ENCODE assay signal across 15 cellular contexts in genomic region chr1:157367870-157368269, GRCh38.
DNase-seq lines count a peak whose midpoint lies in the region; ATAC-seq and TF ChIP-seq lines count a peak whose summit lies in the region.
"Had no signal": no experiment of that assay in that cellular context is flagged by ENCODE, and none has a peak within 500 bp of the region (broad histone marks: within the 10 kb centered on the region; RNA-seq: fewer than 3 reads in every experiment).

No MANE protein-coding gene starts in this region.

- H3K23ac ChIP-seq in H9 (ENCODE audit: insufficient read length, low read depth, low read length), result no peak overlapping the region

- no peaks in the 10 kb centered on the region for H3K27me3 ChIP-seq in H9 (ENCODE audit: insufficient read depth, low read length)
- no peaks in the 10 kb centered on the region for H3K27me3 ChIP-seq in adipocyte (replicated peaks; ENCODE audit: control insufficient read depth, insufficient read depth, low read length)
- H3K27me3 ChIP-seq in body of pancreas, result no peaks in the 10 kb centered on the region

- no peak overlapping the region for H3K56ac ChIP-seq in H9 (ENCODE audit: insufficient read length, low read depth, low read length)

- H3K27ac ChIP-seq in H9 (ENCODE audit: insufficient read length, low read depth, low read length), result no peak overlapping the region
- no peak overlapping the region for H3K27ac ChIP-seq in body of pancreas
- H3K27ac ChIP-seq: A549 had no signal

- H4K5ac ChIP-seq in H9 (ENCODE audit: insufficient read length, low read depth, low read length), result no peak overlapping the region

- peaks cover 0 to 4% of the 10 kb centered on the region in 2 experiments; a peak in 1 of 5 replicates for H3K9me3 Mint-ChIP-seq in H9
- H3K9me3 Mint-ChIP-seq: CD4-positive, alpha-beta memory T cell had no signal

- H3K4me3 ChIP-seq in adipocyte (ENCODE audit: low read length) (no peak overlapping the region), body of pancreas (no peak overlapping the region)
- H3K4me3 ChIP-seq: A549 had no signal

- no peak overlapping the region for H3K27ac Mint-ChIP-seq in H9
- H3K27ac Mint-ChIP-seq: CD4-positive, alpha-beta memory T cell had no signal

- no peak for DNase-seq in H9
- DNase-seq in adipocyte (ENCODE audit: low read depth), result no peak
- no peak for DNase-seq in left colon
- no peak for DNase-seq in body of pancreas
- DNase-seq in left cardiac atrium, result no peak
- DNase-seq: 8988T; C1 segment of cervical spinal cord; CD4-positive, alpha-beta memory T cell; COR-L47; DMS153; DND-41; GOT3; HCEC 1CT had no signal

- H3K9ac ChIP-seq in H9 (ENCODE audit: extremely low read depth, insufficient read length, low read length) (no peak overlapping the region), adipocyte (ENCODE audit: low read length) (peak overlapping the region; percentile 44)

- ATAC-seq in left colon (peak; percentile 18), body of pancreas (no peak), left cardiac atrium (no peak), HG03139 (IDR thresholded peaks at IDR 0.05; ENCODE audit: unreplicated experiment) (no peak)
- ATAC-seq: A549 had no signal

- no peak overlapping the region for H2BK12ac ChIP-seq in H9 (ENCODE audit: insufficient read length, low read depth, low read length)

- TF ChIP-seq POLR2A in body of pancreas (IDR thresholded peaks at IDR 0.05), result no peak

- no peak overlapping the region for H3K18ac ChIP-seq in H9 (ENCODE audit: insufficient read length, low read depth, low read length)

- H2BK5ac ChIP-seq in H9 (ENCODE audit: insufficient read length, low read length), result no peak overlapping the region

- no peak for TF ChIP-seq CTCF in H9 (conservative IDR thresholded peaks at IDR 0.05)
- TF ChIP-seq CTCF in body of pancreas (IDR thresholded peaks at IDR 0.05), result no peak

- H2AK5ac ChIP-seq in H9 (ENCODE audit: insufficient read length, low read length), result no peak overlapping the region

- intact Hi-C loops in left colon (cut with DNase I, micrococcal nuclease) (no loop called here), body of pancreas (cut with DNase I) (no loop called here), left cardiac atrium (cut with DNase I) (loop anchor here in 1 of 2 donors (5.0 to 10.0 kb wide), 2 partner anchors 119 to 173 kb away; no protein-coding TSS in a partner anchor)

- peak overlapping the region; percentile 60 for H2BK20ac ChIP-seq in H9 (ENCODE audit: low read depth, low read length, poor library complexity, severe bottlenecking)

- H3K4ac ChIP-seq in H9 (ENCODE audit: low read depth, low read length), result no peak overlapping the region

- no peak overlapping the region for H3K4me2 ChIP-seq in H9 (ENCODE audit: insufficient read depth, insufficient read length, low read length)
- H3K4me2 ChIP-seq: A549 had no signal

- H3K36me3 ChIP-seq in adipocyte (ENCODE audit: control insufficient read depth, insufficient read depth, low read length, severe bottlenecking) (no peaks in the 10 kb centered on the region), body of pancreas (replicated peaks in 1 of 2; ENCODE audit: insufficient read depth in 1 of 2, low read depth in 2 of 2) (no peaks in the 10 kb centered on the region)

- H3K9me3 ChIP-seq in H9 (ENCODE audit: control insufficient read depth, low read depth, low read length), result no peaks in the 10 kb centered on the region
- no peaks in the 10 kb centered on the region for H3K9me3 ChIP-seq in adipocyte (ENCODE audit: control insufficient read depth, low read length)
- H3K9me3 ChIP-seq in body of pancreas, result no peaks in the 10 kb centered on the region
- H3K9me3 ChIP-seq: A549 had no signal

- no peaks in the 10 kb centered on the region for H3K23me2 ChIP-seq in H9 (ENCODE audit: insufficient read length, low read depth, low read length, poor library complexity, severe bottlenecking)

- no peaks in the 10 kb centered on the region for H3K36me3 Mint-ChIP-seq in H9 (ENCODE audit: insufficient read depth in 1 of 3, low read depth in 3 of 3)
- H3K36me3 Mint-ChIP-seq: CD4-positive, alpha-beta memory T cell had no signal

- no peaks in the 10 kb centered on the region; the same call in 1 of the 2 replicates for H3K27me3 Mint-ChIP-seq in H9 (ENCODE audit: low read depth)

- H4K8ac ChIP-seq in H9 (replicated peaks; ENCODE audit: insufficient read length, low read depth, low read length), result no peak overlapping the region

- H3K14ac ChIP-seq in H9 (ENCODE audit: insufficient read depth, low read length), result no peak overlapping the region

- no peak overlapping the region for H2AFZ ChIP-seq in H9 (ENCODE audit: low read length)

- no peaks in the 10 kb centered on the region for H3K79me1 ChIP-seq in H9 (ENCODE audit: insufficient read depth, low read depth, low read length, poor library complexity, severe bottlenecking)

- no peak overlapping the region for H4K91ac ChIP-seq in H9 (ENCODE audit: insufficient read length, low read depth, low read length)

- H4K20me1 ChIP-seq in H9 (ENCODE audit: control insufficient read depth, insufficient read depth, insufficient read length), result no peaks in the 10 kb centered on the region

- no peaks in the 10 kb centered on the region for H3K79me2 ChIP-seq in H9 (ENCODE audit: insufficient read depth, low read length)

- H3K4me3 Mint-ChIP-seq in H9, result no peak overlapping the region

- no peak overlapping the region for H2BK120ac ChIP-seq in H9 (ENCODE audit: low read depth, low read length, poor library complexity, severe bottlenecking)

- H2BK15ac ChIP-seq in H9 (ENCODE audit: low read depth, low read length), result no peak overlapping the region

- H3T11ph ChIP-seq in H9 (ENCODE audit: low read length), result no peak overlapping the region

- H3K4me1 Mint-ChIP-seq in H9, result peaks cover 3 to 12% of the 10 kb centered on the region in 2 experiments
- H3K4me1 Mint-ChIP-seq: CD4-positive, alpha-beta memory T cell had no signal

- H3K4me1 ChIP-seq in H9 (ENCODE audit: insufficient read depth, low read length), result peaks cover 5% of the 10 kb centered on the region; the same call in 1 of the 2 replicates
- peaks cover 43% of the 10 kb centered on the region for H3K4me1 ChIP-seq in adipocyte (ENCODE audit: control insufficient read depth, insufficient read depth, low read length)
- H3K4me1 ChIP-seq in body of pancreas, result no peaks in the 10 kb centered on the region
- H3K4me1 ChIP-seq: A549 had no signal
